1 cellular context compared by ENCODE assay signal in the genomic region with DNA sequence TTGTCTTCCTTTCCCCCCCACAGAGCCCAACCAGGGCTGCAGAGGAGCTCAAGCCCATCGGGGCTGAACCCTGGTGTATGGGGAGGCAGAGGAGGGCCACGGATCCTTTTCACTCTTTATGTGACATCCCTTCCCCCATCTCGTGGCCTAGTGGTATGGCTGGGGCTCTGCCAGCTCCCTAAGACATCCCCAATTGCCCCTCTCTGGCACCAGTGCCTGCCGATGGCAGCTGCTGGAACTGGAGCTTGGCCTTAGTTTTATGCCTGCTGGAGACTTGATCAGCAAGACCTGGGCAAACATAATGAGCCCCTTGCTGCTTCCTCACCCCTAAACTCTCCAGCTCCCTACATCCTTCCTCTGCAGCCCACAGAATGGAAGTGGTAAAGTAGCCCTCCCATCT.
TF ChIP-seq lines count a peak whose summit lies in the region.

No MANE protein-coding gene starts in this region.

TF ChIP-seq in GM23338, 12 proteins besides CTCF, POLR2A, EP300 and RAD21 (continued from another document):
- TF ChIP-seq ZNF462 (CRISPR knock-in tag; IDR thresholded peaks at IDR 0.05) = no peak
- no peak for TF ChIP-seq ZNF114 (CRISPR knock-in tag; IDR thresholded peaks at IDR 0.05)
- TF ChIP-seq POLR2AphosphoS5 (IDR thresholded peaks at IDR 0.05; ENCODE audit: low read depth) = no peak
- TF ChIP-seq REST (IDR thresholded peaks at IDR 0.05; ENCODE audit: unreplicated experiment) = no peak
- no peak for TF ChIP-seq ZNF331 (CRISPR knock-in tag; IDR thresholded peaks at IDR 0.05; ENCODE audit: low read depth)
- no peak for TF ChIP-seq CREB1 (CRISPR knock-in tag; IDR thresholded peaks at IDR 0.05; ENCODE audit: low read depth)
TF ChIP-seq in GM23338: peak in this region for 0.
